ENCODE assay signal across 11 cellular contexts in the genomic region with DNA sequence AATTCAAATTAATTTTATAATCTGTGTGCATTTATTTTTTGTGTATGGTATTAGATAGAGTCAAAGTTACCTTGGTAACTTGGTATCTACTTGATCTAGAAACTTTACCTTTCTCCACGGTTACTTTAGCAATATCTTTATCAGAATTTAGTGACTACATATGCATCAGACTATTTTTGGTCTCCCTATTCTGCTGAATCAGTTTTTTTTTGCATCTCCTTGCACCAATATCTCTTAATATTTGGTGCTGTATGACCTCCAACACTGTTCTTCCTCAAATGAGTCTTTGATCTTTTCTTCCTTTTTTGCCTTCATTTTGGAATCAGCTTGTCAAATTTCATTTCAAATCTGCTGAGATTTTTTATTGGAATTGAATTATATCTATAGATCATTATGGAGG.
"Had no signal": no experiment of that assay in that cellular context is flagged by ENCODE, and none has a peak within 500 bp of the region (broad histone marks: within the 10 kb centered on the region; RNA-seq: fewer than 3 reads in every experiment).

No MANE protein-coding gene starts in this region.

- H3K36me3 ChIP-seq: HAP-1 had no signal

- H3K27ac ChIP-seq: GM23248 had no signal

- H3K9ac ChIP-seq: GM23248 had no signal

- DNase-seq: GM23248, GOT3, H7, H9, HCEC 1CT, HFFc6 had no signal

- H3K4me3 ChIP-seq: GM23248, GM23338, HAP-1 had no signal

- FAIRE-seq: H1, H54 had no signal

- H3K4me1 ChIP-seq: HAP-1 had no signal

- H3K4me2 ChIP-seq: GM23338 had no signal

- ATAC-seq: GM23338, HCT116 had no signal

- H3K9me3 ChIP-seq: HAP-1 had no signal

- H2AFZ ChIP-seq: GM23248, GM23338 had no signal
